Comparison of ENCODE assay signal across 17 cellular contexts in genomic region chr15:65040461-65040860, GRCh38. TPM values are rescaled to one million over a fixed set of nuclear protein-coding genes. Genes with fewer than 3 reads are reported as not detected.
DNase-seq lines count a peak whose midpoint lies in the region; ATAC-seq and TF ChIP-seq lines count a peak whose summit lies in the region.
"Had no signal": no experiment of that assay in that cellular context is flagged by ENCODE, and none has a peak within 500 bp of the region (broad histone marks: within the 10 kb centered on the region; RNA-seq: fewer than 3 reads in every experiment).

No MANE protein-coding gene starts in this region.

- H3K27ac Mint-ChIP-seq in Caco-2 (ENCODE audit: unreplicated experiment) (peak overlapping the region; percentile 36), glutamatergic neuron (ENCODE audit: unreplicated experiment) (peak overlapping the region; percentile 17)
- H3K27ac Mint-ChIP-seq: B cell; CD4-positive, alpha-beta memory T cell; HFFc6 had no signal

- ATAC-seq in GM18867 (IDR thresholded peaks at IDR 0.05; ENCODE audit: unreplicated experiment): no peak
- ATAC-seq: HepG2 had no signal

- no peak overlapping the region for H3K9ac ChIP-seq in colonic mucosa (ENCODE audit: low read depth in 2 of 2, low read length in 2 of 2)

- H3K4me3 ChIP-seq in Caco-2 (ENCODE audit: low read depth, low read length): no peak overlapping the region
- no peak overlapping the region for H3K4me3 ChIP-seq in colonic mucosa
- H3K4me3 ChIP-seq in prostate gland: no peak overlapping the region

- POLR2A ChIA-PET in Caco-2 (lab: Charles Lee): no interaction called here

- H3K4me1 Mint-ChIP-seq in Caco-2 (ENCODE audit: low read depth, unreplicated experiment): peaks cover 32% of the 10 kb centered on the region
- H3K4me1 Mint-ChIP-seq in glutamatergic neuron (ENCODE audit: low read depth, unreplicated experiment): peaks cover 13% of the 10 kb centered on the region
- H3K4me1 Mint-ChIP-seq: B cell; CD4-positive, alpha-beta memory T cell had no signal

- DNase-seq in Caco-2 (no peak), colonic mucosa (peak; percentile 11), glutamatergic neuron (no peak), prostate gland (ENCODE audit: low spot score) (no peak), UCSD-AML1 (lab: John Stamatoyannopoulos, UW; ENCODE audit: unreplicated experiment) (no peak)
- DNase-seq: CD4-positive, alpha-beta memory T cell; DMS153; DMS79 treated with DMSO at 0.1 percent for 48 hours; EL; HCEC 1CT; HFFc6 had no signal

- H3K9me3 ChIP-seq in Caco-2: no peaks in the 10 kb centered on the region
- H3K9me3 ChIP-seq in colonic mucosa: no peaks in the 10 kb centered on the region
- H3K9me3 ChIP-seq in prostate gland: no peaks in the 10 kb centered on the region

- H3K4me1 ChIP-seq in Caco-2 (peaks cover 61% of the 10 kb centered on the region), colonic mucosa (peaks cover 6% of the 10 kb centered on the region), prostate gland (replicated peaks) (no peaks in the 10 kb centered on the region)

- H3K27ac ChIP-seq in colonic mucosa: no peak overlapping the region
- no peak overlapping the region for H3K27ac ChIP-seq in prostate gland
- H3K27ac ChIP-seq: C4-2B had no signal

- WGBS in prostate gland: 68% methylated on average over 6 of the region's 6 CpGs

- H3K27me3 ChIP-seq in Caco-2 (replicated peaks; ENCODE audit: control insufficient read depth, insufficient read depth, low read length) (no peaks in the 10 kb centered on the region), colonic mucosa (no peaks in the 10 kb centered on the region), prostate gland (replicated peaks; ENCODE audit: insufficient read depth) (no peaks in the 10 kb centered on the region)

- H3K36me3 Mint-ChIP-seq in Caco-2 (ENCODE audit: insufficient read depth, unreplicated experiment) (peaks cover 7% of the 10 kb centered on the region), glutamatergic neuron (ENCODE audit: unreplicated experiment) (peaks cover 5% of the 10 kb centered on the region)
- H3K36me3 Mint-ChIP-seq: CD4-positive, alpha-beta memory T cell had no signal

- H3K27me3 Mint-ChIP-seq in Caco-2 (ENCODE audit: insufficient read depth, unreplicated experiment): no peaks in the 10 kb centered on the region
- peaks cover 13% of the 10 kb centered on the region for H3K27me3 Mint-ChIP-seq in glutamatergic neuron (ENCODE audit: unreplicated experiment)

- H3K4me3 Mint-ChIP-seq in Caco-2 (ENCODE audit: unreplicated experiment) (no peak overlapping the region), glutamatergic neuron (ENCODE audit: unreplicated experiment) (no peak overlapping the region)
- H3K4me3 Mint-ChIP-seq: B cell; CD4-positive, alpha-beta memory T cell; HFFc6 had no signal

- intact Hi-C loops in Caco-2 (cut with micrococcal nuclease; ENCODE audit: unreplicated experiment) (no loop called here), colonic mucosa (cut with DNase I) (no loop called here), prostate gland (cut with DNase I) (no loop called here)

- CTCF ChIA-PET in Caco-2 (lab: Charles Lee): no interaction called here

- no peaks in the 10 kb centered on the region for H3K9me3 Mint-ChIP-seq in Caco-2 (ENCODE audit: unreplicated experiment)
- H3K9me3 Mint-ChIP-seq in glutamatergic neuron (ENCODE audit: unreplicated experiment): peaks cover 8% of the 10 kb centered on the region
- H3K9me3 Mint-ChIP-seq: CD4-positive, alpha-beta memory T cell; HFFc6 had no signal

- TF ChIP-seq CTCF in Caco-2 (IDR thresholded peaks at IDR 0.05; ENCODE audit: insufficient read depth in 1 of 2, low read depth in 1 of 2, low read length in 1 of 2, severe bottlenecking in 1 of 2, unreplicated experiment in 1 of 2) (no peak), colonic mucosa (IDR thresholded peaks at IDR 0.05) (no peak), glutamatergic neuron (IDR thresholded peaks at IDR 0.05; ENCODE audit: partially characterized antibody, unreplicated experiment) (no peak), prostate gland (IDR thresholded peaks at IDR 0.05) (no peak)

- no peaks in the 10 kb centered on the region for H3K36me3 ChIP-seq in Caco-2 (ENCODE audit: control insufficient read depth, insufficient read depth, low read length)
- H3K36me3 ChIP-seq in colonic mucosa: no peaks in the 10 kb centered on the region
- no peaks in the 10 kb centered on the region for H3K36me3 ChIP-seq in prostate gland

- BruUV-seq in Caco-2 (replicated peaks; lab: Mats Ljungman, UMichigan): no TSS peak

- TF ChIP-seq POLR2A in prostate gland (IDR thresholded peaks at IDR 0.05): no peak

RNA-seq across cellular contexts. Expression of gene SLC51B, which starts 4.7 kb away (rescaled TPM):
- total RNA-seq in Caco-2 (2022): 15.4 and 17.1 TPM in 2 replicates
- 100 to 1,000 TPM in 1 of 2 donors, 10 to 100 TPM in 1; 73.1 to 102 TPM for total RNA-seq in colonic mucosa
- total RNA-seq in glutamatergic neuron (ENCODE audit: unreplicated experiment): not detected
- total RNA-seq in prostate gland: under 1 TPM in 1 of 2 donors, not detected in 1; 0.68 TPM
- total RNA-seq: A172; B cell; CD4-positive, alpha-beta memory T cell; H4; HFFc6 had no signal

RNA-seq across cellular contexts. Expression of gene MTFMT, which starts 11.0 kb away (rescaled TPM):
- total RNA-seq in Caco-2 (2022) (24.7 and 29.9 TPM in 2 replicates), colonic mucosa (10 to 100 TPM; 22.1 to 25.9 TPM), glutamatergic neuron (ENCODE audit: unreplicated experiment) (12.6 TPM), prostate gland (10 to 100 TPM; 31.0 to 37.9 TPM)

RNA-seq across cellular contexts. Expression of gene RASL12, which starts 27.3 kb away (rescaled TPM):
- 6.0 and 6.4 TPM in 2 replicates for total RNA-seq in Caco-2 (2022)
- total RNA-seq in colonic mucosa: 1 to 10 TPM; 3.1 to 6.7 TPM
- total RNA-seq in glutamatergic neuron (ENCODE audit: unreplicated experiment): 0.44 TPM
- 100 to 1,000 TPM in 1 of 2 donors, 10 to 100 TPM in 1; 56.3 to 124 TPM for total RNA-seq in prostate gland
- total RNA-seq: A172; B cell; CD4-positive, alpha-beta memory T cell; HFFc6 had no signal

RNA-seq across cellular contexts. Expression of gene KBTBD13, which starts 36.1 kb away (rescaled TPM):
- total RNA-seq in Caco-2 (2022): not detected in 2 replicates
- not detected for total RNA-seq in colonic mucosa
- total RNA-seq in glutamatergic neuron (ENCODE audit: unreplicated experiment): not detected
- under 1 TPM in 1 of 2 donors, not detected in 1; 0.57 TPM for total RNA-seq in prostate gland
- total RNA-seq: A172; B cell; CD4-positive, alpha-beta memory T cell; H4; HepG2; HFFc6 had no signal

RNA-seq across cellular contexts. Expression of gene SPG21, which starts 50.7 kb away (rescaled TPM):
- total RNA-seq in Caco-2 (2022): 69.4 and 72.9 TPM in 2 replicates
- total RNA-seq in colonic mucosa: 10 to 100 TPM; 76.3 to 85.8 TPM
- total RNA-seq in glutamatergic neuron (ENCODE audit: unreplicated experiment): 82.7 TPM
- 10 to 100 TPM; 95.8 to 98.8 TPM for total RNA-seq in prostate gland
